27 cellular contexts compared by ENCODE assay signal in the genomic region with DNA sequence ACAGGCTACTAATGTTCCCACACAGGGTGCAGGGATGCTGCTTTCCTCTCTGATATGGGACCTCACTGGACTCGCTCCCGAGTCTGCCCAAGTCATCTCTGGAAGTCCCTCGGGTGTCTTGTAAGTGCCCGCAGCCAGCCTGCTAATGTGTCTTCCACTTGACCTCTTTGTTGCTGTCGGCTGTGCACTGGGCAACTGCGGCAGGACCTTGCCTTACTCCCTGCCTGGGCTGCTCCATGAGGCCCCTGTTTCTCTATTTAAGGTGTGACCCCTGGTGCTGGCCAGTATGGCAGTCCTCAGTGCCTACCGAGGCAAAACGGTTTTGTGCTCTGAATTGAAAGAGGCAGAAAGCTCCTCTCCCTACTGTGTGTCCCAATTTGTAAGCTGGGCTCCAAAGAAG.
DNase-seq lines count a peak whose midpoint lies in the region; TF ChIP-seq lines count a peak whose summit lies in the region.
"Had no signal": no experiment of that assay in that cellular context is flagged by ENCODE, and none has a peak within 500 bp of the region (broad histone marks: within the 10 kb centered on the region; RNA-seq: fewer than 3 reads in every experiment).

No MANE protein-coding gene starts in this region.

- TF ChIP-seq CTCF in Calu3 (IDR thresholded peaks at IDR 0.05; ENCODE audit: unreplicated experiment) (no peak), OCI-LY3 (IDR thresholded peaks at IDR 0.05; ENCODE audit: low read depth, low read length) (no peak), endodermal cell (conservative IDR thresholded peaks at IDR 0.05) (no peak), neural crest cell (conservative IDR thresholded peaks at IDR 0.05) (no peak)

- H3K4me1 ChIP-seq in OCI-LY3 (ENCODE audit: low read length) (peaks cover 62% of the 10 kb centered on the region), endodermal cell (ENCODE audit: control insufficient read depth, insufficient read depth, low read length) (peaks cover 22% of the 10 kb centered on the region)
- H3K4me1 ChIP-seq: HAP-1, psoas muscle had no signal

- no peak overlapping the region for H2AFZ ChIP-seq in OCI-LY3 (ENCODE audit: low read depth, low read length)

- H3K27ac ChIP-seq in OCI-LY3 (ENCODE audit: low read length) (peak overlapping the region; percentile 90), endodermal cell (ENCODE audit: low read depth, low read length) (no peak overlapping the region)
- H3K27ac ChIP-seq: body of pancreas, esophagus muscularis mucosa, psoas muscle, SK-N-MC, skin epidermis, VCaP had no signal

- H3K9ac ChIP-seq in OCI-LY3 (ENCODE audit: low read length) (peak overlapping the region; percentile 45; the same call in 1 of the 2 replicates), endodermal cell (ENCODE audit: extremely low read depth, low read length, poor library complexity, severe bottlenecking) (no peak overlapping the region)

- H3K36me3 ChIP-seq in OCI-LY3 (replicated peaks; ENCODE audit: low read depth, low read length) = no peaks in the 10 kb centered on the region
- H3K36me3 ChIP-seq in endodermal cell (ENCODE audit: control insufficient read depth, insufficient read depth, low read length) = no peaks in the 10 kb centered on the region
- H3K36me3 ChIP-seq: esophagus muscularis mucosa, HAP-1, Peyer's patch had no signal

- H3K9me3 Mint-ChIP-seq in Calu3 (ENCODE audit: low read depth, unreplicated experiment) = no peaks in the 10 kb centered on the region
- no peaks in the 10 kb centered on the region for H3K9me3 Mint-ChIP-seq in endodermal cell
- no peaks in the 10 kb centered on the region for H3K9me3 Mint-ChIP-seq in neural crest cell

- H3K27me3 Mint-ChIP-seq in Calu3 (ENCODE audit: unreplicated experiment) (no peaks in the 10 kb centered on the region), endodermal cell (ENCODE audit: insufficient read depth) (no peaks in the 10 kb centered on the region), neural crest cell (ENCODE audit: low read depth) (no peaks in the 10 kb centered on the region)

- H3K27ac Mint-ChIP-seq in Calu3 (ENCODE audit: unreplicated experiment) = peak overlapping the region; percentile 99
- H3K27ac Mint-ChIP-seq in endodermal cell = peak overlapping the region; percentile 49
- peak overlapping the region; percentile 27 for H3K27ac Mint-ChIP-seq in neural crest cell (ENCODE audit: unreplicated experiment)

- no peak overlapping the region for H3K4me3 ChIP-seq in OCI-LY3 (ENCODE audit: low read length)
- no peak overlapping the region for H3K4me3 ChIP-seq in endodermal cell (ENCODE audit: low read length)
- H3K4me3 ChIP-seq: body of pancreas, esophagus muscularis mucosa, HAP-1, K562, Peyer's patch, psoas muscle, SK-N-MC, skin epidermis had no signal

- H3K79me2 ChIP-seq in OCI-LY3 (ENCODE audit: low read length) = no peaks in the 10 kb centered on the region

- peak overlapping the region; percentile 92; the same call in 1 of the 2 replicates for H3K4me2 ChIP-seq in OCI-LY3 (ENCODE audit: low read length)

- no peaks in the 10 kb centered on the region for H4K20me1 ChIP-seq in OCI-LY3 (ENCODE audit: insufficient read depth, low read length)

- H3K9me3 ChIP-seq in OCI-LY3 (ENCODE audit: insufficient read depth, low read length) (no peaks in the 10 kb centered on the region; the same call in 1 of the 2 replicates), endodermal cell (ENCODE audit: control insufficient read depth, low read length) (no peaks in the 10 kb centered on the region)
- H3K9me3 ChIP-seq: body of pancreas, esophagus muscularis mucosa, HAP-1, Peyer's patch, psoas muscle had no signal

- no TSS peak for BruUV-seq in Calu3 (replicated peaks; lab: Mats Ljungman, UMichigan)

- H3K4me3 Mint-ChIP-seq in Calu3 (ENCODE audit: low read depth, unreplicated experiment) = no peak overlapping the region
- H3K4me3 Mint-ChIP-seq in endodermal cell = no peak overlapping the region
- H3K4me3 Mint-ChIP-seq in neural crest cell = no peak overlapping the region
- H3K4me3 Mint-ChIP-seq: CD14-positive monocyte had no signal

- H3K36me3 Mint-ChIP-seq in Calu3 (ENCODE audit: insufficient read depth, unreplicated experiment) (peaks cover 34% of the 10 kb centered on the region), endodermal cell (ENCODE audit: low read depth) (no peaks in the 10 kb centered on the region), neural crest cell (ENCODE audit: low read depth) (no peaks in the 10 kb centered on the region)
- H3K36me3 Mint-ChIP-seq: CD14-positive monocyte had no signal

- no peaks in the 10 kb centered on the region for H3K27me3 ChIP-seq in OCI-LY3 (ENCODE audit: low read depth, low read length)
- H3K27me3 ChIP-seq in endodermal cell (ENCODE audit: control insufficient read depth, insufficient read depth, low read length, poor library complexity, severe bottlenecking) = no peaks in the 10 kb centered on the region
- H3K27me3 ChIP-seq: body of pancreas, esophagus muscularis mucosa, Peyer's patch had no signal

- WGBS in endodermal cell (ENCODE audit: insufficient coverage in 1 of 2, insufficient read length in 1 of 2), 2 experiments = 93 to 98% methylated on average over 6 to 8 of the region's 8 CpGs

- DNase-seq in Calu3 = no peak
- no peak for DNase-seq in endodermal cell
- DNase-seq in neural crest cell (ENCODE audit: low read depth, low spot score) = no peak
- no peak for DNase-seq in iPS-NIHi7 (ENCODE audit: extremely low spot score)
- DNase-seq in NK-92 treated with Interleukin-12 subunit alpha and Interleukin-12 subunit beta, amount 100 ng/mL, for 24 hours (lab: John Stamatoyannopoulos, UW) = no peak
- DNase-seq in NOMO-1 treated with DMSO at 0.1 percent for 48 hours (lab: John Stamatoyannopoulos, UW; ENCODE audit: unreplicated experiment) = no peak
- DNase-seq in dermis blood vessel endothelial cell = no peak
- DNase-seq: activated CD4-positive, alpha-beta T cell treated with anti-CD3 and anti-CD28 coated beads, Interleukin-2, amount 50 U/mL, for 1 hour; activated CD8-positive, alpha-beta memory T cell treated with anti-CD3 and anti-CD28 coated beads, Interleukin-2, amount 50 U/mL, for 4 hours; activated effector memory CD4-positive, alpha-beta T cell treated with anti-CD3 and anti-CD28 coated beads, Interleukin-2, amount 50 U/mL, for 16 hours; body of pancreas; effector CD4-positive, alpha-beta T cell; left colon; NCI-H1436 treated with DMSO at 0.1 percent for 48 hours; NCI-H2171 treated with DMSO at 0.1 percent for 48 hours; NCI-H748 treated with DMSO at 0.1 percent for 48 hours; Peyer's patch; psoas muscle; stimulated activated CD4-positive, alpha-beta T cell treated with anti-CD3 and anti-CD28 coated beads, Interleukin-1b, Interleukin-23, amount 100 ng/mL, for 48 hours had no signal

- peaks cover 77% of the 10 kb centered on the region for H3K4me1 Mint-ChIP-seq in Calu3 (ENCODE audit: low read depth, unreplicated experiment)
- peaks cover 65% of the 10 kb centered on the region for H3K4me1 Mint-ChIP-seq in endodermal cell
- H3K4me1 Mint-ChIP-seq in neural crest cell = peaks cover 16% of the 10 kb centered on the region

- CTCF ChIA-PET in Calu3 (lab: Charles Lee) = no interaction called here

- intact Hi-C loops in Calu3 (cut with micrococcal nuclease; ENCODE audit: unreplicated experiment) = no loop called here

Comparison
In these comparisons a context has a peak if more than half of its experiments do, and no peak if none do; other contexts are left out.
1. H3K27ac Mint-ChIP-seq: peak in every context shown above with its lines; median percentile 99 in Calu3; 49 in endodermal cell; 27 in neural crest cell.